ENCODE assay signal across 8 cellular contexts in genomic region chr2:196925768-196926561, GRCh38. TPM values are rescaled to one million over a fixed set of nuclear protein-coding genes. Genes with fewer than 3 reads are reported as not detected.
DNase-seq lines count a peak whose midpoint lies in the region; ATAC-seq and TF ChIP-seq lines count a peak whose summit lies in the region.

No MANE protein-coding gene starts in this region.

- H3K36me3 ChIP-seq in Peyer's patch (no peaks in the 10 kb centered on the region), ascending aorta (no peaks in the 10 kb centered on the region)

- ATAC-seq in GM19467 (IDR thresholded peaks at IDR 0.05; ENCODE audit: unreplicated experiment) (peak; percentile 15), HG03558 (IDR thresholded peaks at IDR 0.05; ENCODE audit: extremely low read depth, unreplicated experiment) (peak; percentile 5)

- H3K27me3 ChIP-seq in Peyer's patch, result no peaks in the 10 kb centered on the region
- H3K27me3 ChIP-seq in ascending aorta, result no peaks in the 10 kb centered on the region

- peak overlapping the region; percentile 76 to 93 (median 84) for H3K27ac ChIP-seq in Peyer's patch
- H3K27ac ChIP-seq in ascending aorta, result peak overlapping the region; percentile 84 to 89

- H3K9me3 ChIP-seq in Peyer's patch, result no peaks in the 10 kb centered on the region
- no peaks in the 10 kb centered on the region for H3K9me3 ChIP-seq in ascending aorta

- H3K4me1 ChIP-seq in Peyer's patch (peaks cover 0 to 4% (median 0%) of the 10 kb centered on the region in 4 donors), ascending aorta (peaks cover 0 to 4% of the 10 kb centered on the region in 2 donors)

- peak overlapping the region; percentile 58 to 90 (median 78) for H3K4me3 ChIP-seq in Peyer's patch
- peak overlapping the region; percentile 85 for H3K4me3 ChIP-seq in ascending aorta
- H3K4me3 ChIP-seq in retinal pigment epithelial cell (ENCODE audit: low read length), result peak overlapping the region; percentile 92

- DNase-seq in DMS 273 treated with DMSO at 0.1 percent for 48 hours (lab: John Stamatoyannopoulos, UW) (peak; percentile 41), Peyer's patch (peak; percentile 20 to 57 (median 52)), ascending aorta (ENCODE audit: low spot score in 2 of 2) (peak in 1 of 2 donors; percentile 67), hypothalamus (lab: John Stamatoyannopoulos, UW) (peak in 41 of 51 donors; percentile 1 to 83 (median 44)), retinal pigment epithelial cell (ENCODE audit: low read depth) (no peak), GOT3 (lab: John Stamatoyannopoulos, UW) (no peak)

- no peak for TF ChIP-seq CTCF in Peyer's patch (IDR thresholded peaks at IDR 0.05)
- no peak for TF ChIP-seq CTCF in ascending aorta (IDR thresholded peaks at IDR 0.05)
- TF ChIP-seq CTCF in retinal pigment epithelial cell (conservative IDR thresholded peaks at IDR 0.05; ENCODE audit: low read depth, low read length), result no peak

- TF ChIP-seq POLR2A in Peyer's patch (IDR thresholded peaks at IDR 0.05), result no peak

- intact Hi-C loops in ascending aorta (cut with DNase I), result loop anchor here (2.0 to 10.0 kb wide), 6 partner anchors 61 to 749 kb away; partner anchors contain the start of genes ANKRD44, CCDC150 and RFTN2

RNA-seq across cellular contexts. Expression of gene PGAP1, which starts 0.5 kb away (rescaled TPM):
- total RNA-seq in Peyer's patch, result 10 to 100 TPM; 15.7 to 41.2 (median 25.9) TPM
- 2.3 TPM for total RNA-seq in ascending aorta

Comparison
In these comparisons a context has a peak if more than half of its experiments do, and no peak if none do; other contexts are left out.
1. DNase-seq: peak in DMS 273 treated with DMSO at 0.1 percent for 48 hours (single experiment), Peyer's patch (3 of 3) and hypothalamus (41 of 51); none in retinal pigment epithelial cell (single experiment) and GOT3 (single experiment).
2. Peak in every context shown above with its lines, with median percentiles within 50 percentile points of each other: H3K4me3 ChIP-seq.